Comparison of ENCODE assay signal across 1 cellular context in the genomic region with DNA sequence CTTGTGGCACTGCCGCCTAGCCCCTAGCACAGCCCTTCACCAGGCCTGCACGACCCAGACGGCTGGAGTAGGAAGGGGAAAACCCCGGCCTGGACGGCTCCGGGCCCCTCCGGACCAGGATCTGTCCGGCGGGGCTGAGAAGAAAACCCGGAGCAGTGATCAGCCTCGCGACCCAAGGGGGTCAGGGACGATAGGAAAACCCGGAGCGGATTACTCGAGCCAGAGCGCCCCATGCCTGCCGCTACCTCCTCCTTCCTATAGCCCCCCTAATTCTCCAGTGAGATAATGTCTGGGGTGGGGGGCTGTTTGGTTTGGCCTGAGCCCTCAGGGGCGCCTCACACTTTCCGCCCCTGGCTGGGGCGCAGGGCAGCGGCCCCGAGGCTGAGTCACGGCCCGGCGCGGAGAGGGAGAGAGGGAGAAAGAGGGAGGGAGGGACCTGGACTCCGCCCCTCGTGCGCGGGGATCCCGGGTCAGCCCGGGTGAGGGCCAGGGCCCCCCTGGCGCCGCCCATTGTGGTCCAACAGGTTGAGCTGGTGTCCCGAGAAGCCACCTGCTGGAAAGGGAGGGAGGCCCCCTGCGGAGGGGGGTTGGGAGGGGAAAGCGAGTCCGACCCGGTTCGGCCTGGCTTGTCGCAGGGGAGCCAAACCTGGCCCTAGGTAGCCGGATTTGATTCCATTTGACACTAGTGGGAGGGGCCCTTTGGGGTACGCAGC.
TF ChIP-seq lines count a peak whose summit lies in the region.

No MANE protein-coding gene starts in this region.

TF ChIP-seq in A549, 52 proteins besides CTCF, POLR2A, EP300 and RAD21 (continued from another document):
- TF ChIP-seq KDM1A (IDR thresholded peaks at IDR 0.05; ENCODE audit: low read depth) (no peak), ZC3H11A (IDR thresholded peaks at IDR 0.05) (no peak), RARB (CRISPR knock-in tag; IDR thresholded peaks at IDR 0.05) (no peak; the same call in 1 of the 2 replicates), HDAC2 (IDR thresholded peaks at IDR 0.05) (no peak), CHD2 (IDR thresholded peaks at IDR 0.05; ENCODE audit: low read length, partially characterized antibody) (no peak), ZSCAN20 (CRISPR knock-in tag; IDR thresholded peaks at IDR 0.05) (no peak), MAZ (IDR thresholded peaks at IDR 0.05; ENCODE audit: borderline replicate concordance, low read depth, low read length) (peak; percentile 94), JUN (IDR thresholded peaks at IDR 0.05) (peak; percentile 66 to 89), CBX8 (IDR thresholded peaks at IDR 0.05) (no peak), TP53 (CRISPR knock-in tag; IDR thresholded peaks at IDR 0.05) (no peak), MAFK (IDR thresholded peaks at IDR 0.05; ENCODE audit: partially characterized antibody) (peak; percentile 30), RFX5 (IDR thresholded peaks at IDR 0.05) (peak; percentile 83), FOSL2 (IDR thresholded peaks at IDR 0.05) (peak; percentile 81), FOSL2 (CRISPR knock-in tag; IDR thresholded peaks at IDR 0.05) (peak; percentile 98), ESRRA (IDR thresholded peaks at IDR 0.05; ENCODE audit: borderline replicate concordance, low read length) (no peak), NR3C1 (IDR thresholded peaks at IDR 0.05) (no peak), BCL3 (IDR thresholded peaks at IDR 0.05) (peak; percentile 63; the same call in 1 of the 3 replicates), HOXB13 (CRISPR knock-in tag; IDR thresholded peaks at IDR 0.05; ENCODE audit: low read depth) (no peak), FOSB (CRISPR knock-in tag; IDR thresholded peaks at IDR 0.05) (no peak), ATOH8 (CRISPR knock-in tag; IDR thresholded peaks at IDR 0.05; ENCODE audit: low read depth) (no peak), KDM5A (IDR thresholded peaks at IDR 0.05) (no peak), TFCP2L1 (CRISPR knock-in tag; IDR thresholded peaks at IDR 0.05) (peak; percentile 87), EHMT2 (IDR thresholded peaks at IDR 0.05; ENCODE audit: low read depth) (no peak), GATA3 (IDR thresholded peaks at IDR 0.05; ENCODE audit: borderline replicate concordance) (no peak; the same call in 1 of the 2 replicates), MAX (IDR thresholded peaks at IDR 0.05) (peak; percentile 91), HEYL (CRISPR knock-in tag; IDR thresholded peaks at IDR 0.05) (no peak), ZNF302 (CRISPR knock-in tag; IDR thresholded peaks at IDR 0.05) (no peak), EHF (CRISPR knock-in tag; IDR thresholded peaks at IDR 0.05) (no peak), BHLHE40 (IDR thresholded peaks at IDR 0.05; ENCODE audit: low read depth, low read length) (no peak), E2F6 (IDR thresholded peaks at IDR 0.05; ENCODE audit: borderline replicate concordance, low read depth) (no peak; the same call in 1 of the 2 replicates), CHD4 (IDR thresholded peaks at IDR 0.05; ENCODE audit: borderline replicate concordance) (no peak), CBX2 (IDR thresholded peaks at IDR 0.05; ENCODE audit: borderline replicate concordance, low read depth) (no peak), PHF8 (IDR thresholded peaks at IDR 0.05; ENCODE audit: borderline replicate concordance, low read depth) (no peak), JUNB (IDR thresholded peaks at IDR 0.05) (peak; percentile 60; the same call in 1 of the 2 replicates), RNF2 (IDR thresholded peaks at IDR 0.05; ENCODE audit: borderline replicate concordance, low read depth) (no peak), ZFP36 (IDR thresholded peaks at IDR 0.05; ENCODE audit: borderline replicate concordance, partially characterized antibody) (no peak), PBX3 (IDR thresholded peaks at IDR 0.05) (peak; percentile 51)
- TF ChIP-seq, protein P1, sequence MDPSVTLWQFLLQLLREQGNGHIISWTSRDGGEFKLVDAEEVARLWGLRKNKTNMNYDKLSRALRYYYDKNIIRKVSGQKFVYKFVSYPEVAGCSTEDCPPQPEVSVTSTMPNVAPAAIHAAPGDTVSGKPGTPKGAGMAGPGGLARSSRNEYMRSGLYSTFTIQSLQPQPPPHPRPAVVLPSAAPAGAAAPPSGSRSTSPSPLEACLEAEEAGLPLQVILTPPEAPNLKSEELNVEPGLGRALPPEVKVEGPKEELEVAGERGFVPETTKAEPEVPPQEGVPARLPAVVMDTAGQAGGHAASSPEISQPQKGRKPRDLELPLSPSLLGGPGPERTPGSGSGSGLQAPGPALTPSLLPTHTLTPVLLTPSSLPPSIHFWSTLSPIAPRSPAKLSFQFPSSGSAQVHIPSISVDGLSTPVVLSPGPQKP (IDR thresholded peaks at IDR 0.05; ENCODE audit: low read depth, low read length) = no peak
